ENCODE assay signal across 8 cellular contexts in the genomic region with DNA sequence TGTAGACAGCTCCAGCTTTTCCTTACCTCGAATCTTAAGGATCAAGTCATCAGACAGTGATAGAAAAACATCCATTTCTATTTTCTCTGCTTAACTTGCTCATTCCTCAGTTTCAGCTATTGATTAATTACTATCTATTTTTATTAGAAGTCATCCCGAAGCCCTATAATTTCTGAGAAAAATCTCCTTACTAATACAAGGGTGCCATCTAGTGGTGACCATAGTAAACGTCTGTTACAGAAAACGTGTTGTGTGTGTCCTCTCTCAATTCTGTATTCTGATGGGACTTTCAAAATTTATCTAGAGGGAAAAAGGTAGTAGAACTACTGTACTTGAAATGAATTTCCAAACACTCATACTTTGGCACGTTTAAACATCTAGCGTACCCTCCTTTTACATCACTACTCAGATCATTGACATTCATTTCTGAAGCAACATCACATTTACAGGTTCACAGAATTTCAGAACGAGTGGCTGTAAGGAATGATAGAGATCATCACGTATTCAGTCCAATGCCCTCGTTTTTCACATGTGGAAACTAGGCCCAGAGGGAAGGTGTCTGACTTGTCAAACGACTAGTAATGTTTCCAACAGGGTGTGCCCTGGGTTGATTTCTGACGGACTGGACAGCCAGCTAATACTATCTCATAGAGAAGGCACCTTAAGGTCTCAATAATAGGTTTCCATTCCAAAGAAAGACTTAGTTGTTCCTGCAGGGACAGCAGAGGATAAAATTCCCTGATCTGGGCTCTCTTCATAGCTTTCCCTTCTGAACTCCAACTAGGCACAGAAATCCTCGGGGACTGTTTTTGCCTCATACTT.
A peak's percentile ranks its signal among the peaks of the same experiment; 100 is the strongest.
DNase-seq lines count a peak whose midpoint lies in the region; ATAC-seq and TF ChIP-seq lines count a peak whose summit lies in the region.

No MANE protein-coding gene starts in this region.

- peaks cover 16% of the 10 kb centered on the region for H3K4me1 Mint-ChIP-seq in stimulated activated effector memory CD8-positive, alpha-beta T cell treated with anti-CD3 and anti-CD28 coated beads, Interleukin-12 subunit alpha, Interleukin-12 subunit beta, amount 100 ng/mL, for 72 hours

- DNase-seq in AML-193 (lab: John Stamatoyannopoulos, UW) = peak; percentile 57 to 78
- peak; percentile 55 for DNase-seq in GM20000 (ENCODE audit: low spot score)
- peak; percentile 48 for DNase-seq in NCI-H2227 treated with DMSO at 0.1 percent for 48 hours (lab: John Stamatoyannopoulos, UW)
- DNase-seq in astrocyte of the hippocampus (ENCODE audit: low read depth, low spot score) = peak; percentile 66
- DNase-seq in iPS-NIHi7 (ENCODE audit: extremely low spot score) = peak; percentile 41
- DNase-seq in stimulated activated effector memory CD8-positive, alpha-beta T cell treated with anti-CD3 and anti-CD28 coated beads, Interleukin-12 subunit alpha, Interleukin-12 subunit beta, amount 100 ng/mL, for 72 hours (ENCODE audit: low spot score in 2 of 2) = peak in 1 of 2 donors; percentile 7
- no peak for DNase-seq in activated effector memory CD4-positive, alpha-beta T cell treated with anti-CD3 and anti-CD28 coated beads, Interleukin-2, amount 50 U/mL, for 16 hours

- ATAC-seq in stimulated activated effector memory CD8-positive, alpha-beta T cell treated with anti-CD3 and anti-CD28 coated beads, Interleukin-12 subunit alpha, Interleukin-12 subunit beta, amount 100 ng/mL, for 72 hours = peak; percentile 35
- ATAC-seq in GM21786 (IDR thresholded peaks at IDR 0.05; ENCODE audit: unreplicated experiment) = no peak

- no peak overlapping the region for H3K4me3 Mint-ChIP-seq in stimulated activated effector memory CD8-positive, alpha-beta T cell treated with anti-CD3 and anti-CD28 coated beads, Interleukin-12 subunit alpha, Interleukin-12 subunit beta, amount 100 ng/mL, for 72 hours

- H3K9me3 Mint-ChIP-seq in stimulated activated effector memory CD8-positive, alpha-beta T cell treated with anti-CD3 and anti-CD28 coated beads, Interleukin-12 subunit alpha, Interleukin-12 subunit beta, amount 100 ng/mL, for 72 hours = no peaks in the 10 kb centered on the region

- TF ChIP-seq CTCF in GM20000 (IDR thresholded peaks at IDR 0.05; ENCODE audit: extremely low read depth, missing control alignments) = peak; percentile 37

- H3K27ac Mint-ChIP-seq in stimulated activated effector memory CD8-positive, alpha-beta T cell treated with anti-CD3 and anti-CD28 coated beads, Interleukin-12 subunit alpha, Interleukin-12 subunit beta, amount 100 ng/mL, for 72 hours = no peak overlapping the region

- peaks cover 11% of the 10 kb centered on the region for H3K36me3 Mint-ChIP-seq in stimulated activated effector memory CD8-positive, alpha-beta T cell treated with anti-CD3 and anti-CD28 coated beads, Interleukin-12 subunit alpha, Interleukin-12 subunit beta, amount 100 ng/mL, for 72 hours
